In the genomic region with DNA sequence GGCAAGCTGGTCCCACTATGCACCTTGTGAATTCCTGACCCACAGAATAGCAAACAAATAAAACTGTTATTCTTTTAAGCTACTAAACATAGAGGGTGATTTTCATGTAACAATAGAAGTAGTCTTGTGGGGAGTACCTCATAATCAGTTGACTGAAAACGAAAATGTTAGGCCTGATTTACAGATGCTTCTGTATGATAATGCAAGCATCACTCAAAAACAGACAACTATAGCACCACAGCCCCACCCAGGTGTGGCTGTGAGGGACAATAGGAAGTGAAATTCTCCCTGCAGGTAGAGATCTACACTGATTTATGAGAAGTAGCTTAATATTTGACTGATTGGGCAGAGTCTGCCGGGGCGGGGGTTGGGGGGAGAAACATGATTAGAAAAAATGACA, we compare ENCODE assay signal across 27 cellular contexts. TPM values are rescaled to one million over a fixed set of nuclear protein-coding genes. Genes with fewer than 3 reads are reported as not detected.
A peak's percentile ranks its signal among the peaks of the same experiment; 100 is the strongest.
DNase-seq lines count a peak whose midpoint lies in the region; ATAC-seq and TF ChIP-seq lines count a peak whose summit lies in the region.
"Had no signal": no experiment of that assay in that cellular context is flagged by ENCODE, and none has a peak within 500 bp of the region (broad histone marks: within the 10 kb centered on the region; RNA-seq: fewer than 3 reads in every experiment).

No MANE protein-coding gene starts in this region.

- TF ChIP-seq POLR2A in testis (IDR thresholded peaks at IDR 0.05) = no peak

- POLR2A ChIA-PET in CD4-positive, alpha-beta T cell (lab: Charles Lee) = no interaction called here

- peak; percentile 75 for ATAC-seq in GM18909 (IDR thresholded peaks at IDR 0.05; ENCODE audit: poor library complexity, unreplicated experiment)
- ATAC-seq in HG02798 (IDR thresholded peaks at IDR 0.05; ENCODE audit: poor library complexity, unreplicated experiment) = peak; percentile 65
- ATAC-seq in HG03457 (IDR thresholded peaks at IDR 0.05; ENCODE audit: unreplicated experiment) = peak; percentile 86
- ATAC-seq in CD4-positive, alpha-beta T cell (ENCODE audit: poor library complexity) = no peak
- ATAC-seq: right cardiac atrium had no signal

- no peaks in the 10 kb centered on the region for H3K4me1 Mint-ChIP-seq in CD4-positive, alpha-beta T cell (ENCODE audit: low read depth)
- H3K4me1 Mint-ChIP-seq: naive B cell had no signal

- no peak overlapping the region for H3K27ac ChIP-seq in CD4-positive, alpha-beta T cell (ENCODE audit: low read depth, low read length)
- H3K27ac ChIP-seq in testis = no peak overlapping the region
- H3K27ac ChIP-seq: Peyer's patch, SJCRH30 had no signal

- H3K27me3 Mint-ChIP-seq in CD4-positive, alpha-beta T cell = no peaks in the 10 kb centered on the region

- TF ChIP-seq CTCF in GM12865 (IDR thresholded peaks at IDR 0.05; ENCODE audit: insufficient read depth, low read depth, low read length, missing control alignments) (no peak), testis (IDR thresholded peaks at IDR 0.05) (no peak)
- no peak for TF ChIP-seq CTCF in CD4-positive, alpha-beta T cell (IDR thresholded peaks at IDR 0.05)

- DNase-seq in GM12865 (ENCODE audit: low read depth) (peak; percentile 22), NCI-H1694 treated with DMSO at 0.1 percent for 48 hours (lab: John Stamatoyannopoulos, UW) (no peak), cardiac septum (ENCODE audit: low spot score) (no peak), testis (no peak)
- no peak for DNase-seq in CD4-positive, alpha-beta T cell
- DNase-seq: activated CD4-positive, alpha-beta T cell treated with anti-CD3 and anti-CD28 coated beads, Interleukin-2, amount 10 ng/mL, durations not matched to agents 7 days and 5 days; BE2C; Calu3; effector CD8-positive, alpha-beta T cell; GOT3; KBM-7; mesendoderm; naive B cell; NCI-H187 treated with DMSO at 0.1 percent for 48 hours; NCI-H345; Peyer's patch; right cardiac atrium; stimulated activated CD8-positive, alpha-beta memory T cell treated with anti-CD3 and anti-CD28 coated beads, Interleukin-4, amount 100 ng/mL, for 48 hours had no signal

- no peaks in the 10 kb centered on the region for H3K9me3 Mint-ChIP-seq in CD4-positive, alpha-beta T cell
- H3K9me3 Mint-ChIP-seq: activated CD4-positive, alpha-beta T cell treated with anti-CD3 and anti-CD28 coated beads, Interleukin-2, amount 10 ng/mL, durations not matched to agents 7 days and 5 days had no signal

- H3K27ac Mint-ChIP-seq in CD4-positive, alpha-beta T cell = no peak overlapping the region
- H3K27ac Mint-ChIP-seq: activated CD4-positive, alpha-beta T cell treated with anti-CD3 and anti-CD28 coated beads, Interleukin-2, amount 10 ng/mL, durations not matched to agents 7 days and 5 days; activated naive CD8-positive, alpha-beta T cell; naive B cell had no signal

- intact Hi-C loops in cardiac septum (cut with DNase I) (no loop called here), testis (cut with DNase I; ENCODE audit: low total_unique reads) (no loop called here)
- intact Hi-C loops in CD4-positive, alpha-beta T cell (cut with DNase I, micrococcal nuclease) = no loop called here

- H3K27me3 ChIP-seq in CD4-positive, alpha-beta T cell (ENCODE audit: control insufficient read depth, insufficient read depth, low read length) = no peaks in the 10 kb centered on the region
- no peaks in the 10 kb centered on the region for H3K27me3 ChIP-seq in testis
- H3K27me3 ChIP-seq: BE2C, Peyer's patch, SJCRH30 had no signal

- no peaks in the 10 kb centered on the region for H3K4me1 ChIP-seq in testis
- H3K4me1 ChIP-seq: BE2C, Peyer's patch, SJCRH30 had no signal

- no peak overlapping the region for H3K4me3 Mint-ChIP-seq in CD4-positive, alpha-beta T cell
- H3K4me3 Mint-ChIP-seq: activated CD4-positive, alpha-beta T cell treated with anti-CD3 and anti-CD28 coated beads, Interleukin-2, amount 10 ng/mL, durations not matched to agents 7 days and 5 days; activated naive CD8-positive, alpha-beta T cell; naive B cell had no signal

- H3K36me3 ChIP-seq in testis (ENCODE audit: low read depth, missing control alignments) = no peaks in the 10 kb centered on the region
- H3K36me3 ChIP-seq: BE2C, Peyer's patch, SJCRH30 had no signal

- CTCF ChIA-PET in CD4-positive, alpha-beta T cell (lab: Charles Lee) = no interaction called here

- no peak overlapping the region for H3K4me3 ChIP-seq in GM12865 (ENCODE audit: low read depth, low read length)
- no peak overlapping the region for H3K4me3 ChIP-seq in testis
- H3K4me3 ChIP-seq: Peyer's patch, SJCRH30 had no signal

- WGBS in testis, 2 donors = 87 to 88% methylated on average over 3 of the region's 3 CpGs

- no peaks in the 10 kb centered on the region for H3K36me3 Mint-ChIP-seq in CD4-positive, alpha-beta T cell (ENCODE audit: low read depth)
- H3K36me3 Mint-ChIP-seq: activated naive CD8-positive, alpha-beta T cell; naive B cell had no signal

- H3K9me3 ChIP-seq in CD4-positive, alpha-beta T cell (ENCODE audit: control insufficient read depth, low read length) = no peaks in the 10 kb centered on the region
- H3K9me3 ChIP-seq in testis = no peaks in the 10 kb centered on the region
- H3K9me3 ChIP-seq: BE2C, Peyer's patch, SJCRH30 had no signal

RNA-seq across cellular contexts. Expression of gene KRTAP19-8, which starts 26.5 kb away (rescaled TPM):
- total RNA-seq in cardiac septum = not detected
- not detected for total RNA-seq in CD4-positive, alpha-beta T cell
- total RNA-seq in testis = 10 to 100 TPM in 1 of 2 donors, not detected in 1; 10.5 TPM
- polyA plus RNA-seq in testis (ENCODE audit: insufficient read depth, low read depth, low replicate concordance) = not detected
- total RNA-seq: activated CD4-positive, alpha-beta T cell treated with anti-CD3 and anti-CD28 coated beads, Interleukin-2, amount 10 ng/mL, durations not matched to agents 7 days and 5 days; Calu3; glomerular endothelial cell; osteoblast; Peyer's patch; right cardiac atrium; SJCRH30; T-helper 1 cell treated with Interleukin-12 subunit alpha and Interleukin-12 subunit beta and Interleukin-4 antibody, amounts not matched to agents 30 ng/mL and 1 ng/mL, for 36 hours; ureter had no signal
- polyA plus RNA-seq: right cardiac atrium had no signal
